Comparison of ENCODE assay signal across 17 cellular contexts in the genomic region with DNA sequence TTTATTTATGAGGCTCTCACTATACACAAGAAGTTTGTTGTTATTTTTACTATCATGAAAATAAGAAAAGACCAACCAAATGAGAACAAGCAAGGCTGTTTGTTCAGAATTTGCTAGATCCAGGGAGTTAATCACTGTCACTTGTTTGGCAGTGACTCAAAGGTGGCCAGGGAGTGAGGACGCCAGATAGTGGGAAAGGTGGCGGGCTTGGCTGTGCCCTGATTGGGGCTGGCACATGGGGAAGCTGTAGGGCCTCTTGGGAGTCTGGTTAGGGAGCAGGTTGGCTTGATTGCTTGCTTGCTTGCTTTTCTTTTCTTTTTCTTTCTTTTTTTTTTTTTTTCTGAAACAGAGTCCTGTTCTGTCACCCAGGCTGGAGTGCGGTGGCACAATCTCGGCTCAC. TPM values are rescaled to one million over a fixed set of nuclear protein-coding genes. Genes with fewer than 3 reads are reported as not detected.
A peak's percentile ranks its signal among the peaks of the same experiment; 100 is the strongest.
DNase-seq lines count a peak whose midpoint lies in the region; ATAC-seq and TF ChIP-seq lines count a peak whose summit lies in the region.
"Had no signal": no experiment of that assay in that cellular context is flagged by ENCODE, and none has a peak within 500 bp of the region (broad histone marks: within the 10 kb centered on the region; RNA-seq: fewer than 3 reads in every experiment).

No MANE protein-coding gene starts in this region.

- H3K4me2 ChIP-seq in GM23248 (ENCODE audit: unreplicated experiment) = no peak overlapping the region

- H3K79me2 ChIP-seq in GM23248 (ENCODE audit: insufficient read depth) = no peaks in the 10 kb centered on the region

- TF ChIP-seq CTCF in colonic mucosa (IDR thresholded peaks at IDR 0.05) = no peak

- H3K9me3 ChIP-seq in colonic mucosa = no peaks in the 10 kb centered on the region
- H3K9me3 ChIP-seq in GM23248 (ENCODE audit: low read depth) = no peaks in the 10 kb centered on the region

- no peaks in the 10 kb centered on the region for H3K9me2 ChIP-seq in GM23248 (ENCODE audit: insufficient read depth)

- no peaks in the 10 kb centered on the region for H3K4me1 ChIP-seq in colonic mucosa
- no peaks in the 10 kb centered on the region for H3K4me1 ChIP-seq in GM23248 (ENCODE audit: insufficient read depth)

- H2AFZ ChIP-seq in GM23248 = no peak overlapping the region

- intact Hi-C loops in Right ventricle myocardium superior (cut with DNase I) (no loop called here), Right ventricle myocardium inferior (cut with DNase I) (no loop called here), left ventricle myocardium superior (cut with micrococcal nuclease) (no loop called here), colonic mucosa (cut with DNase I) (no loop called here)

- in situ Hi-C loops in GM23248 (cut with MboI) = no loop called here

- no peaks in the 10 kb centered on the region for H3K27me3 ChIP-seq in colonic mucosa
- H3K27me3 ChIP-seq in GM23248 (replicated peaks; ENCODE audit: insufficient read depth) = peaks cover 36% of the 10 kb centered on the region

- H3K9ac ChIP-seq in colonic mucosa (ENCODE audit: low read depth in 2 of 2, low read length in 2 of 2) (no peak overlapping the region), GM23248 (no peak overlapping the region)

- WGBS in GM23248 (ENCODE audit: low coverage in 1 of 2, low lambda C conversion rate in 2 of 2, missing lambda C conversion rate in 2 of 2), 2 experiments = 56 to 62% methylated on average over 3 to 4 of the region's 4 CpGs

- H3K27ac ChIP-seq in colonic mucosa (no peak overlapping the region), GM23248 (no peak overlapping the region)

- no peaks in the 10 kb centered on the region for H4K20me1 ChIP-seq in GM23248 (ENCODE audit: insufficient read depth)

- DNase-seq in Right ventricle myocardium superior = no peak
- no peak for DNase-seq in Right ventricle myocardium inferior (ENCODE audit: missing footprints)
- peak; percentile 63 for DNase-seq in NCI-H2171 (lab: John Stamatoyannopoulos, UW)
- DNase-seq in left ventricle myocardium superior = no peak
- no peak for DNase-seq in colonic mucosa
- no peak for DNase-seq in GM23248
- DNase-seq in KG1 (lab: John Stamatoyannopoulos, UW) = no peak
- no peak for DNase-seq in stimulated activated CD4-positive, alpha-beta T cell treated with anti-CD3 and anti-CD28 coated beads, Interleukin-2, amount 100 ng/mL, for 24 hours
- DNase-seq: DND-41, NCI-H1092 treated with DMSO at 0.1 percent for 48 hours, NCI-H345, NCI-H69 had no signal

- H3K36me3 ChIP-seq in colonic mucosa (no peaks in the 10 kb centered on the region), GM23248 (ENCODE audit: low read depth) (no peaks in the 10 kb centered on the region)

- H3K4me3 ChIP-seq in colonic mucosa = no peak overlapping the region
- H3K4me3 ChIP-seq in GM23248 = no peak overlapping the region
- H3K4me3 ChIP-seq: GM12878 had no signal

- H3F3A ChIP-seq in GM23248 (ENCODE audit: insufficient read depth) = no peaks in the 10 kb centered on the region

- peak; percentile 62 for ATAC-seq in Right ventricle myocardium superior (ENCODE audit: poor library complexity)
- ATAC-seq in Right ventricle myocardium inferior = no peak
- peak; percentile 53 for ATAC-seq in left ventricle myocardium superior
- ATAC-seq: GM12878 had no signal

RNA-seq across cellular contexts. Expression of gene SLC22A11, which starts 17.9 kb away (rescaled TPM):
- total RNA-seq in Right ventricle myocardium superior = not detected
- total RNA-seq in Right ventricle myocardium inferior = not detected
- total RNA-seq in left ventricle myocardium superior = not detected
- not detected for total RNA-seq in colonic mucosa
- not detected in 2 replicates for total RNA-seq in GM23248 (2014; rRNA removed; shearing (Covaris generic))
- not detected in 2 replicates for polyA plus RNA-seq in GM23248 (2016; fragmentation: Nextera tagmentation; extraction: Ambion mirVana)
- total RNA-seq: GM12878, MCF 10A, SK-MEL-5 had no signal
- polyA plus RNA-seq: BJ had no signal

RNA-seq across cellular contexts. Expression of gene SLC22A12, which starts 53.1 kb away (rescaled TPM):
- total RNA-seq in Right ventricle myocardium superior (not detected), Right ventricle myocardium inferior (not detected), left ventricle myocardium superior (not detected), colonic mucosa (not detected)
- total RNA-seq in GM23248 (2014; rRNA removed; shearing (Covaris generic)) = not detected in 2 replicates
- polyA plus RNA-seq in GM23248 (2016; fragmentation: Nextera tagmentation; extraction: Ambion mirVana) = not detected in 2 replicates
- total RNA-seq: A172, GM12878, MCF 10A, SK-MEL-5 had no signal
- polyA plus RNA-seq: BJ, GM12878 had no signal
